ENCODE assay signal across 18 cellular contexts in the genomic region with DNA sequence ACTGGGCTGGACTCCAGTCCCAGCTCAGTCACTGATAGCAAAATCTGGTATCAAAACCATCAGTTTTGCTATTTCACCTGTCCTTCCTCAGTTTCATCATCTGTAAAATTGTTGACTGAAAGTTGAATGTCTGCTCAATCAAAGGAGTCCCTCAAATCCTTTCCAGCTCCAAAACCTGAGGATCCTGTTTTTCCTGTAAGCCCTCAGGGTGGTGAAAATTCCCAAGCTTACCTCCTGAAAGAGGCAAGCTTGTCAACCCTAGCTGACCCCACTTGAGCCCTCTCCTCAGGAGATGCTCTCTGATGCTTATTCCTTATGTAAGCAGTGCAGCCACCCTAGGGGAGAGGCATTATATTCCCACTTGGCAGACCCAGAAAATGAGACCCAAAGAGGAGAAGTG.
"Had no signal": no experiment of that assay in that cellular context is flagged by ENCODE, and none has a peak within 500 bp of the region (broad histone marks: within the 10 kb centered on the region; RNA-seq: fewer than 3 reads in every experiment).

No MANE protein-coding gene starts in this region.

- H3K9me3 Mint-ChIP-seq: activated B cell treated with CpG ODN at 0.5 μM for 24 hours; activated CD8-positive, alpha-beta T cell treated with anti-CD3 and anti-CD28 coated beads for 36 hours; activated naive CD8-positive, alpha-beta T cell treated with anti-CD3 and anti-CD28 coated beads, Interleukin-2, amount 10 ng/mL, durations not matched to agents 7 days and 5 days; nephron; stimulated activated memory B cell treated with anti-CD40 and anti-IgM and Interleukin-4, amounts not matched to agents 10 μg/mL and 1 μg/mL and 100 μg/mL, for 72 hours had no signal

- H3K27me3 ChIP-seq: brain microvascular endothelial cell, foreskin keratinocyte, thyroid gland had no signal

- H3K36me3 ChIP-seq: brain microvascular endothelial cell, thyroid gland had no signal

- H3K4me3 Mint-ChIP-seq: activated B cell treated with CpG ODN at 0.5 μM for 24 hours; activated CD8-positive, alpha-beta T cell treated with anti-CD3 and anti-CD28 coated beads for 36 hours; activated naive CD8-positive, alpha-beta T cell treated with anti-CD3 and anti-CD28 coated beads, Interleukin-2, amount 10 ng/mL, durations not matched to agents 7 days and 5 days; nephron; stimulated activated memory B cell treated with anti-CD40 and anti-IgM and Interleukin-4, amounts not matched to agents 10 μg/mL and 1 μg/mL and 100 μg/mL, for 72 hours had no signal

- H3K27ac ChIP-seq: brain microvascular endothelial cell, foreskin keratinocyte, thyroid gland had no signal

- H3K27me3 Mint-ChIP-seq: activated B cell treated with CpG ODN at 0.5 μM for 24 hours; activated CD8-positive, alpha-beta T cell treated with anti-CD3 and anti-CD28 coated beads for 36 hours; activated naive CD8-positive, alpha-beta T cell treated with anti-CD3 and anti-CD28 coated beads, Interleukin-2, amount 10 ng/mL, durations not matched to agents 7 days and 5 days; stimulated activated memory B cell treated with anti-CD40 and anti-IgM and Interleukin-4, amounts not matched to agents 10 μg/mL and 1 μg/mL and 100 μg/mL, for 72 hours had no signal

- H3K4me3 ChIP-seq: thyroid gland had no signal

- ATAC-seq: activated CD8-positive, alpha-beta T cell treated with anti-CD3 and anti-CD28 coated beads for 36 hours; foreskin keratinocyte; stimulated activated memory B cell treated with anti-CD40 and anti-IgM and Interleukin-4, amounts not matched to agents 10 μg/mL and 1 μg/mL and 100 μg/mL, for 72 hours had no signal

- H3K9me3 ChIP-seq: thyroid gland had no signal

- DNase-seq: activated B cell treated with CpG ODN at 0.5 μM for 24 hours; activated CD4-positive, alpha-beta T cell treated with anti-CD3 and anti-CD28 coated beads for 48 hours; activated CD8-positive, alpha-beta memory T cell treated with anti-CD3 and anti-CD28 coated beads, Interleukin-2, amount 50 U/mL, for 4 hours; activated CD8-positive, alpha-beta T cell treated with anti-CD3 and anti-CD28 coated beads for 36 hours; activated gamma-delta T cell; activated naive CD8-positive, alpha-beta T cell treated with anti-CD3 and anti-CD28 coated beads, Interleukin-2, amount 10 ng/mL, durations not matched to agents 7 days and 5 days; activated T-cell treated with anti-CD3 and anti-CD28 coated beads, Interleukin-2, amount 50 U/mL, for 48 hours; anterior cingulate cortex; brain microvascular endothelial cell; effector memory CD4-positive, alpha-beta T cell; foreskin keratinocyte; kidney glomerular epithelial cell; nucleus accumbens; posterior cingulate gyrus; retina; thyroid gland had no signal

- H3K27ac Mint-ChIP-seq: activated B cell treated with CpG ODN at 0.5 μM for 24 hours; activated CD8-positive, alpha-beta T cell treated with anti-CD3 and anti-CD28 coated beads for 36 hours; activated naive CD8-positive, alpha-beta T cell treated with anti-CD3 and anti-CD28 coated beads, Interleukin-2, amount 10 ng/mL, durations not matched to agents 7 days and 5 days; stimulated activated memory B cell treated with anti-CD40 and anti-IgM and Interleukin-4, amounts not matched to agents 10 μg/mL and 1 μg/mL and 100 μg/mL, for 72 hours had no signal
